Comparison of ENCODE assay signal across 1 cellular context in the genomic region with DNA sequence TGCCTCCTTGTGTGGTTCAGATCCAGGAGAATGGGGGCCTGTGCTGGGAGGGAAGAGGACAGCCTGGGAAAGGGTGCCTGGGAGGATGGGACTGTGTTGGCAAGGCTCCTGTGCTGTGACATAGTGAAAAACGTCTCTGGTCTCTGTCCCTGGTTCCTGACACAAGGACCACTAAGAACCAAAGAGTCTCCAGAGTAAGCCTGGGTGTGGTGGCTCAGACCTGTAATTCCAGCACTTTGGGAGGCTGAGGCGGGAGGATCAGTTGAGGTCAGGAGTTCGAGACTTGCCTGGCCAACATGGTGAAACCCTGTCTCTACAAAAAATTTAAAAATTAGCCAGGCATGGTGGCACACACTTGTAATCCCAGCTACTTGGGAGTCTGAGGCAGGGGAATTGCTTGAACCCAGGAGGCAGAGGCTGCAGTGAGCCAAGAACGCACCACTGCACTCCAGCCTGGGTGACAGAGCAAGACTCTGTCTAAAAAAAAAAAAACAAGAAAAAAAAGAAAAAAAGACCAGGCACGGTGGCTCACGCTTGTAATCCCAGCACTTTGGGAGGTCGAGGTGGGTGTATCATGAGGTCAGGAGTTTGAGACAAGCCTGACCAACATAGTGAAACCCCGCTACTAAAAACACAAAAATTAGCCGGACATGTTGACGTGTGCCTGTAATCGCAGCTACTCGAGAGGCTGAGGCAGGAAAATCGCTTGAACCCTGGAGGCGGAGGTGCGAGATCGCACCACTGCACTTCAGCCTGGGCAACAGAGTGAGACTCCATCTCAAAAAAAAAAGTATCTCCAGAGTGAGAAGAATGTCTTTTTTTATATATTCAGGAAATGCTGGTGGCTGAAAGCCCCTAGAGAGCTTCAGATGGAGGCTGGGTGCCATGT.
TF ChIP-seq lines count a peak whose summit lies in the region.

No MANE protein-coding gene starts in this region.

TF ChIP-seq in GM12878, 131 proteins besides CTCF, POLR2A, EP300 and RAD21:
- 0 out of 4 replicates have a peak, but pooled peaks of 1 of the 2 experiments have one; percentile 4 for TF ChIP-seq BHLHE40 (IDR thresholded peaks at IDR 0.05; ENCODE audit: borderline replicate concordance in 1 of 2, low read depth in 2 of 2, low read length in 1 of 2)
- TF ChIP-seq, protein P1, sequence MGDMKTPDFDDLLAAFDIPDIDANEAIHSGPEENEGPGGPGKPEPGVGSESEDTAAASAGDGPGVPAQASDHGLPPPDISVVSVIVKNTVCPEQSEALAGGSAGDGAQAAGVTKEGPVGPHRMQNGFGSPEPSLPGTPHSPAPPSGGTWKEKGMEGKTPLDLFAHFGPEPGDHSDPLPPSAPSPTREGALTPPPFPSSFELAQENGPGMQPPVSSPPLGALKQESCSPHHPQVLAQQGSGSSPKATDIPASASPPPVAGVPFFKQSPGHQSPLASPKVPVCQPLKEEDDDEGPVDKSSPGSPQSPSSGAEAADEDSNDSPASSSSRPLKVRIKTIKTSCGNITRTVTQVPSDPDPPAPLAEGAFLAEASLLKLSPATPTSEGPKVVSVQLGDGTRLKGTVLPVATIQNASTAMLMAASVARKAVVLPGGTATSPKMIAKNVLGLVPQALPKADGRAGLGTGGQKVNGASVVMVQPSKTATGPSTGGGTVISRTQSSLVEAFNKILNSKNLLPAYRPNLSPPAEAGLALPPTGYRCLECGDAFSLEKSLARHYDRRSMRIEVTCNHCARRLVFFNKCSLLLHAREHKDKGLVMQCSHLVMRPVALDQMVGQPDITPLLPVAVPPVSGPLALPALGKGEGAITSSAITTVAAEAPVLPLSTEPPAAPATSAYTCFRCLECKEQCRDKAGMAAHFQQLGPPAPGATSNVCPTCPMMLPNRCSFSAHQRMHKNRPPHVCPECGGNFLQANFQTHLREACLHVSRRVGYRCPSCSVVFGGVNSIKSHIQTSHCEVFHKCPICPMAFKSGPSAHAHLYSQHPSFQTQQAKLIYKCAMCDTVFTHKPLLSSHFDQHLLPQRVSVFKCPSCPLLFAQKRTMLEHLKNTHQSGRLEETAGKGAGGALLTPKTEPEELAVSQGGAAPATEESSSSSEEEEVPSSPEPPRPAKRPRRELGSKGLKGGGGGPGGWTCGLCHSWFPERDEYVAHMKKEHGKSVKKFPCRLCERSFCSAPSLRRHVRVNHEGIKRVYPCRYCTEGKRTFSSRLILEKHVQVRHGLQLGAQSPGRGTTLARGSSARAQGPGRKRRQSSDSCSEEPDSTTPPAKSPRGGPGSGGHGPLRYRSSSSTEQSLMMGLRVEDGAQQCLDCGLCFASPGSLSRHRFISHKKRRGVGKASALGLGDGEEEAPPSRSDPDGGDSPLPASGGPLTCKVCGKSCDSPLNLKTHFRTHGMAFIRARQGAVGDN (IDR thresholded peaks at IDR 0.05), result peak; percentile 19; the same call in 1 of the 2 replicates
- peak; percentile 51; the same call in 1 of the 2 replicates for TF ChIP-seq ATF7 (IDR thresholded peaks at IDR 0.05; ENCODE audit: low read depth)
- 0 out of 2 replicates have a peak, but pooled peaks have one; percentile 34 for TF ChIP-seq LARP7 (IDR thresholded peaks at IDR 0.05)
- TF ChIP-seq IKZF1 (conservative IDR thresholded peaks at IDR 0.05), result 0 out of 2 replicates have a peak, but pooled peaks have one; percentile 3
- 0 out of 2 replicates have a peak, but pooled peaks have one; percentile 2 for TF ChIP-seq POLR2AphosphoS5 (IDR thresholded peaks at IDR 0.05; ENCODE audit: low read length)
- TF ChIP-seq NR2F1 (conservative IDR thresholded peaks at IDR 0.05), result 0 out of 2 replicates have a peak, but pooled peaks have one; percentile 17
- peak; percentile 29; the same call in 1 of the 2 replicates for TF ChIP-seq MTA2 (IDR thresholded peaks at IDR 0.05; ENCODE audit: low read depth)
- TF ChIP-seq YY1 (IDR thresholded peaks at IDR 0.05; ENCODE audit: low read depth, low read length), result 0 out of 2 replicates have a peak, but pooled peaks have one; percentile 17
- TF ChIP-seq NBN (IDR thresholded peaks at IDR 0.05), result peak; percentile 83
- TF ChIP-seq, protein P2, sequence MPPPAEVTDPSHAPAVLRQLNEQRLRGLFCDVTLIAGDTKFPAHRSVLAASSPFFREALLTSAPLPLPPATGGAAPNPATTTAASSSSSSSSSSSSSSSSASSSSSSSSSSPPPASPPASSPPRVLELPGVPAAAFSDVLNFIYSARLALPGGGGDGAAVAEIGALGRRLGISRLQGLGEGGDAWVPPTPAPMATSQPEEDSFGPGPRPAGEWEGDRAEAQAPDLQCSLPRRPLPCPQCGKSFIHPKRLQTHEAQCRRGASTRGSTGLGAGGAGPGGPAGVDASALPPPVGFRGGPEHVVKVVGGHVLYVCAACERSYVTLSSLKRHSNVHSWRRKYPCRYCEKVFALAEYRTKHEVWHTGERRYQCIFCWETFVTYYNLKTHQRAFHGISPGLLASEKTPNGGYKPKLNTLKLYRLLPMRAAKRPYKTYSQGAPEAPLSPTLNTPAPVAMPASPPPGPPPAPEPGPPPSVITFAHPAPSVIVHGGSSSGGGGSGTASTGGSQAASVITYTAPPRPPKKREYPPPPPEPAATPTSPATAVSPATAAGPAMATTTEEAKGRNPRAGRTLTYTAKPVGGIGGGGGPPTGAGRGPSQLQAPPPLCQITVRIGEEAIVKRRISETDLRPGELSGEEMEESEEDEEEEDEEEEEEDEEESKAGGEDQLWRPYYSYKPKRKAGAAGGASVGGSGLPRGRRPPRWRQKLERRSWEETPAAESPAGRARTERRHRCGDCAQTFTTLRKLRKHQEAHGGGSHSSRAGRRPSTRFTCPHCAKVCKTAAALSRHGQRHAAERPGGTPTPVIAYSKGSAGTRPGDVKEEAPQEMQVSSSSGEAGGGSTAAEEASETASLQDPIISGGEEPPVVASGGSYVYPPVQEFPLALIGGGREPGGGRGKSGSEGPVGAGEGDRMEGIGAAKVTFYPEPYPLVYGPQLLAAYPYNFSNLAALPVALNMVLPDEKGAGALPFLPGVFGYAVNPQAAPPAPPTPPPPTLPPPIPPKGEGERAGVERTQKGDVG (CRISPR knock-in tag; IDR thresholded peaks at IDR 0.05), result 0 out of 2 replicates have a peak, but pooled peaks have one; percentile 10
- peak; percentile 25; the same call in 1 of the 2 replicates for TF ChIP-seq CREM (IDR thresholded peaks at IDR 0.05; ENCODE audit: low read depth)
- TF ChIP-seq, protein P3, sequence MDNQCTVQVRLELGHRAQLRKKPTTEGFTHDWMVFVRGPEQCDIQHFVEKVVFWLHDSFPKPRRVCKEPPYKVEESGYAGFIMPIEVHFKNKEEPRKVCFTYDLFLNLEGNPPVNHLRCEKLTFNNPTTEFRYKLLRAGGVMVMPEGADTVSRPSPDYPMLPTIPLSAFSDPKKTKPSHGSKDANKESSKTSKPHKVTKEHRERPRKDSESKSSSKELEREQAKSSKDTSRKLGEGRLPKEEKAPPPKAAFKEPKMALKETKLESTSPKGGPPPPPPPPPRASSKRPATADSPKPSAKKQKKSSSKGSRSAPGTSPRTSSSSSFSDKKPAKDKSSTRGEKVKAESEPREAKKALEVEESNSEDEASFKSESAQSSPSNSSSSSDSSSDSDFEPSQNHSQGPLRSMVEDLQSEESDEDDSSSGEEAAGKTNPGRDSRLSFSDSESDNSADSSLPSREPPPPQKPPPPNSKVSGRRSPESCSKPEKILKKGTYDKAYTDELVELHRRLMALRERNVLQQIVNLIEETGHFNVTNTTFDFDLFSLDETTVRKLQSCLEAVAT (IDR thresholded peaks at IDR 0.05), result peak; percentile 96
- TF ChIP-seq HDGF (IDR thresholded peaks at IDR 0.05), result peak; percentile 89
